In the genomic region with DNA sequence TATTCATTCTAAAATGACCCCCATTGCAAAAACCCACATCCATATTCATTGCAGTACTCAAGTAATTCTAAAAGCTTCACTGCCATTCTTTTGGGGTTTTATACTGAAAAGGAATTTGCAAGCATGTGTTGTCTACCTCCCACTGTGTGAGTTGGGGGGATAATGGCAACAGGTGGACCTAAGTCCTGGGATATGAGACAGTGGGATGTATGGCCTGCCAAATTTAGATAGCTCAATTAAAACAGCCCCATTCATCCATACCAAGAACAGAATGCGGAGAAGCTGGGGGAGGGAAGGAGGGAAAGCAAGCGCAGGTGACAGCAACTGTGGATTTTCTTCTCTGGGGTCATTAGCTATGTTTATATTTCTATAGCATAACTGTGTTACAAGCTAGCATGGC, we compare ENCODE assay signal across 19 cellular contexts.
DNase-seq lines count a peak whose midpoint lies in the region; ATAC-seq and TF ChIP-seq lines count a peak whose summit lies in the region.
"Had no signal": no experiment of that assay in that cellular context is flagged by ENCODE, and none has a peak within 500 bp of the region (broad histone marks: within the 10 kb centered on the region; RNA-seq: fewer than 3 reads in every experiment).

No MANE protein-coding gene starts in this region.

- peaks cover 16% of the 10 kb centered on the region for H3K4me1 ChIP-seq in HEK293 (ENCODE audit: control insufficient read depth, insufficient read depth, low read length)
- H3K4me1 ChIP-seq in mesendoderm (ENCODE audit: control insufficient read depth, low read depth, low read length) = peaks cover 16% of the 10 kb centered on the region

- H3K9me3 ChIP-seq in HEK293 (ENCODE audit: control insufficient read depth, insufficient read depth, low read depth, low read length) = no peaks in the 10 kb centered on the region
- H3K9me3 ChIP-seq in T-helper 17 cell (ENCODE audit: control insufficient read depth, low read length, poor library complexity, severe bottlenecking) = no peaks in the 10 kb centered on the region

- H3K27ac ChIP-seq in HEK293 (ENCODE audit: extremely low read depth, low read depth, low read length) (no peak overlapping the region), mesendoderm (ENCODE audit: low read depth, low read length) (peak overlapping the region; percentile 70)
- H3K27ac ChIP-seq: GM23248, RWPE1 had no signal

- no peak for TF ChIP-seq CTCF in HEK293 (tag by site-specific recombination; IDR thresholded peaks at IDR 0.05)

- H2BK15ac ChIP-seq in mesendoderm (replicated peaks; ENCODE audit: low read depth) = no peak overlapping the region

- H3K36me3 Mint-ChIP-seq in T-helper 17 cell (ENCODE audit: low read depth) = peaks cover 2% of the 10 kb centered on the region
- H3K36me3 Mint-ChIP-seq: CD4-positive, CD25-positive, alpha-beta regulatory T cell; IgD-negative memory B cell had no signal

- H3K27me3 ChIP-seq in mesendoderm (ENCODE audit: insufficient read depth, low read length, poor library complexity) = no peaks in the 10 kb centered on the region

- peak overlapping the region; percentile 9 for H3K18ac ChIP-seq in mesendoderm (ENCODE audit: low read length)

- H3K79me1 ChIP-seq in mesendoderm (ENCODE audit: low read length) = no peaks in the 10 kb centered on the region

- no CpG with 5 or more reads among the region's 2 CpGs for WGBS in mesendoderm (ENCODE audit: extremely low coverage, insufficient coverage, low lambda C conversion rate)

- no peak overlapping the region for H3K9ac ChIP-seq in mesendoderm (ENCODE audit: low read length)
- H3K9ac ChIP-seq: GM23248 had no signal

- H3K4me2 ChIP-seq in mesendoderm (ENCODE audit: low read length) = no peak overlapping the region

- H4K5ac ChIP-seq in mesendoderm (ENCODE audit: low read length) = no peak overlapping the region

- ATAC-seq in T-helper 17 cell = no peak
- ATAC-seq in HG03432 (IDR thresholded peaks at IDR 0.05; ENCODE audit: unreplicated experiment) = no peak
- ATAC-seq: PC-3 had no signal

- no peak overlapping the region for H2AK5ac ChIP-seq in mesendoderm (ENCODE audit: low read length)

- DNase-seq in COLO668 (lab: John Stamatoyannopoulos, UW; ENCODE audit: unreplicated experiment) = peak; percentile 22
- DNase-seq in T-helper 17 cell = no peak
- no peak for DNase-seq in mesendoderm
- DNase-seq in activated CD4-positive, alpha-beta T cell treated with anti-CD3 and anti-CD28 coated beads for 1 hour = no peak
- DNase-seq in inferior parietal cortex (ENCODE audit: extremely low spot score) = no peak
- no peak for DNase-seq in ecto neural progenitor cell (ENCODE audit: low spot score)
- DNase-seq: Calu3; CD4-positive, CD25-positive, alpha-beta regulatory T cell; DMS79 treated with DMSO at 0.1 percent for 48 hours; GM23248; NCI-H2029; NCI-H446; NCI-H82; PC-3 had no signal

- H3K79me2 ChIP-seq in mesendoderm (ENCODE audit: control insufficient read depth, insufficient read depth, low read length) = no peaks in the 10 kb centered on the region

- H3K36me3 ChIP-seq in HEK293 (ENCODE audit: control insufficient read depth in 2 of 2, insufficient read depth in 1 of 2, low read length in 2 of 2) (no peaks in the 10 kb centered on the region), mesendoderm (ENCODE audit: control insufficient read depth, insufficient read depth, low read length) (no peaks in the 10 kb centered on the region)

- H4K8ac ChIP-seq in mesendoderm (ENCODE audit: low read depth, low read length) = peak overlapping the region; percentile 3

- CTCF ChIA-PET in HEK293 (lab: Yijun Ruan, JAX) = no interaction called here

- H3K23ac ChIP-seq in mesendoderm (ENCODE audit: low read length) = no peak overlapping the region

- no peak overlapping the region for H3K4me3 ChIP-seq in HEK293 (ENCODE audit: low read depth, low read length)
- H3K4me3 ChIP-seq in mesendoderm (ENCODE audit: low read length) = no peak overlapping the region
- H3K4me3 ChIP-seq: GM23248 had no signal

- peak overlapping the region; percentile 95 for H3K27ac Mint-ChIP-seq in T-helper 17 cell
- H3K27ac Mint-ChIP-seq: B cell, IgD-negative memory B cell had no signal

- peaks cover 14% of the 10 kb centered on the region for H3K4me1 Mint-ChIP-seq in T-helper 17 cell
- H3K4me1 Mint-ChIP-seq: B cell, IgD-negative memory B cell had no signal

- H3K4me3 Mint-ChIP-seq in T-helper 17 cell = no peak overlapping the region
- H3K4me3 Mint-ChIP-seq: B cell, IgD-negative memory B cell had no signal

- H3K4ac ChIP-seq in mesendoderm (ENCODE audit: low read depth, low read length) = no peak overlapping the region

- peak overlapping the region; percentile 66 for H2BK5ac ChIP-seq in mesendoderm (ENCODE audit: low read length)

- POLR2A ChIA-PET in HEK293 (lab: Yijun Ruan, JAX) = no interaction called here

- no peaks in the 10 kb centered on the region for H3K27me3 Mint-ChIP-seq in T-helper 17 cell
- H3K27me3 Mint-ChIP-seq: B cell; CD4-positive, CD25-positive, alpha-beta regulatory T cell; IgD-negative memory B cell had no signal

- H3K56ac ChIP-seq in mesendoderm (ENCODE audit: low read length) = peak overlapping the region; percentile 43

- H2BK120ac ChIP-seq in mesendoderm (ENCODE audit: low read depth, low read length) = no peak overlapping the region

TF ChIP-seq in HEK293, 187 proteins besides CTCF, POLR2A, EP300 and RAD21:
- TF ChIP-seq MZF1 (tag by site-specific recombination; IDR thresholded peaks at IDR 0.05; ENCODE audit: borderline replicate concordance) = no peak
- TF ChIP-seq SCRT1 (tag by site-specific recombination; IDR thresholded peaks at IDR 0.05; ENCODE audit: borderline replicate concordance) = peak; percentile 54; the same call in 1 of the 2 replicates
- TF ChIP-seq SCRT2 (tag by site-specific recombination; IDR thresholded peaks at IDR 0.05) = peak; percentile 73
